26 cellular contexts compared by ENCODE assay signal in genomic region chr1:162412002-162412401, GRCh38. TPM values are rescaled to one million over a fixed set of nuclear protein-coding genes. Genes with fewer than 3 reads are reported as not detected.
DNase-seq lines count a peak whose midpoint lies in the region; ATAC-seq, FAIRE-seq and TF ChIP-seq lines count a peak whose summit lies in the region.
"Had no signal": no experiment of that assay in that cellular context is flagged by ENCODE, and none has a peak within 500 bp of the region (broad histone marks: within the 10 kb centered on the region; RNA-seq: fewer than 3 reads in every experiment).

A gene with protein sequence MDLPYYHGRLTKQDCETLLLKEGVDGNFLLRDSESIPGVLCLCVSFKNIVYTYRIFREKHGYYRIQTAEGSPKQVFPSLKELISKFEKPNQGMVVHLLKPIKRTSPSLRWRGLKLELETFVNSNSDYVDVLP (minus strand): TSS chr1:162412136. CDS start chr1:162412016, 120 bp downstream.

- no peaks in the 10 kb centered on the region for H3K36me3 Mint-ChIP-seq in natural killer cell treated with Interleukin-12 subunit alpha and Interleukin-12 subunit beta and Interleukin-15 and Interleukin-18, amount 100 ng/mL, for 72 hours
- H3K36me3 Mint-ChIP-seq: IgD-negative memory B cell had no signal

- H3K4me1 ChIP-seq in pancreas = no peaks in the 10 kb centered on the region
- H3K4me1 ChIP-seq: BE2C, left lung, parathyroid adenoma had no signal

- intact Hi-C loops in pancreas (cut with DNase I) = no loop called here

- no peaks in the 10 kb centered on the region for H3K9me3 ChIP-seq in pancreas
- H3K9me3 ChIP-seq: BE2C, left lung, thoracic aorta had no signal

- H3K27ac ChIP-seq in pancreas = no peak within 1 kb of the TSS
- H3K27ac ChIP-seq: left lung, parathyroid adenoma, PC-9, SK-N-MC, thoracic aorta had no signal

- H3K9me3 Mint-ChIP-seq in natural killer cell treated with Interleukin-12 subunit alpha and Interleukin-12 subunit beta and Interleukin-15 and Interleukin-18, amount 100 ng/mL, for 72 hours = no peaks in the 10 kb centered on the region

- DNase-seq in H4 (ENCODE audit: low spot score) = peak; percentile 24
- DNase-seq in NCI-H226 = peak; percentile 39
- peak; percentile 83 for DNase-seq in choroid plexus epithelial cell (ENCODE audit: low read depth)
- DNase-seq in natural killer cell treated with Interleukin-12 subunit alpha and Interleukin-12 subunit beta and Interleukin-15 and Interleukin-18, amount 100 ng/mL, for 72 hours (ENCODE audit: low spot score) = peak; percentile 84
- DNase-seq in pancreas = no peak
- DNase-seq in HT-29 (ENCODE audit: low spot score) = no peak
- DNase-seq: activated CD4-positive, alpha-beta T cell treated with anti-CD3 and anti-CD28 coated beads, Interleukin-2, amount 50 U/mL, for 4 hours; activated T-cell treated with anti-CD3 and anti-CD28 coated beads, Interleukin-2, amount 50 U/mL, for 1 hour; BE2C; caudate nucleus; effector memory CD4-positive, alpha-beta T cell; GDM1; left lung; NCI-H1048; NCI-H2081 treated with DMSO at 0.1 percent for 48 hours; NCI-H526; PC-9; small intestine; stimulated activated CD4-positive, alpha-beta T cell treated with anti-CD3 and anti-CD28 coated beads, Interleukin-4, amount 100 ng/mL, for 24 hours; T-helper 9 cell had no signal

- H3K27ac Mint-ChIP-seq in natural killer cell treated with Interleukin-12 subunit alpha and Interleukin-12 subunit beta and Interleukin-15 and Interleukin-18, amount 100 ng/mL, for 72 hours = peak within 1 kb of the TSS; percentile 93 to 94
- H3K27ac Mint-ChIP-seq: IgD-negative memory B cell had no signal

- ATAC-seq in natural killer cell treated with Interleukin-12 subunit alpha and Interleukin-12 subunit beta and Interleukin-15 and Interleukin-18, amount 100 ng/mL, for 72 hours = peak; percentile 90 to 91
- ATAC-seq in pancreas (no peak), GM21529 (IDR thresholded peaks at IDR 0.05; ENCODE audit: unreplicated experiment) (no peak)
- ATAC-seq: left lung had no signal

- no peaks in the 10 kb centered on the region for H3K27me3 ChIP-seq in pancreas
- H3K27me3 ChIP-seq: BE2C, left lung had no signal

- no peaks in the 10 kb centered on the region for H3K27me3 Mint-ChIP-seq in natural killer cell treated with Interleukin-12 subunit alpha and Interleukin-12 subunit beta and Interleukin-15 and Interleukin-18, amount 100 ng/mL, for 72 hours

- H3K4me3 Mint-ChIP-seq in natural killer cell treated with Interleukin-12 subunit alpha and Interleukin-12 subunit beta and Interleukin-15 and Interleukin-18, amount 100 ng/mL, for 72 hours = peak within 1 kb of the TSS; percentile 98

- TF ChIP-seq CTCF in choroid plexus epithelial cell (conservative IDR thresholded peaks at IDR 0.05; ENCODE audit: low read depth, low read length) (no peak), pancreas (IDR thresholded peaks at IDR 0.05) (no peak)

- no peak for FAIRE-seq in pancreas (lab: Jason Lieb, UNC)
- FAIRE-seq: GM12891, small intestine had no signal

- H3K36me3 ChIP-seq in pancreas = no peaks in the 10 kb centered on the region
- H3K36me3 ChIP-seq: BE2C, left lung, thoracic aorta had no signal

- WGBS in pancreas, 2 donors = 56 to 57% methylated on average over 3 of the region's 3 CpGs

- H3K4me1 Mint-ChIP-seq in natural killer cell treated with Interleukin-12 subunit alpha and Interleukin-12 subunit beta and Interleukin-15 and Interleukin-18, amount 100 ng/mL, for 72 hours (ENCODE audit: low read depth in 2 of 2) = peaks cover 59 to 65% of the 10 kb centered on the region in 2 donors

- H3K4me3 ChIP-seq in choroid plexus epithelial cell (ENCODE audit: low read depth, low read length) (no peak within 1 kb of the TSS), pancreas (no peak within 1 kb of the TSS)
- H3K4me3 ChIP-seq: left lung, PC-9, SK-N-MC, thoracic aorta had no signal

RNA-seq across cellular contexts. Expression of the gene that starts here (rescaled TPM):
- 0.06 TPM in 1 of 2 replicates, not detected in the other for total RNA-seq in H4 (2014; rRNA removed; shearing (Covaris generic))
- 10 to 100 TPM; 12.7 to 19.5 TPM for total RNA-seq in natural killer cell treated with Interleukin-12 subunit alpha and Interleukin-12 subunit beta and Interleukin-15 and Interleukin-18, amount 100 ng/mL, for 72 hours
- under 1 TPM in 1 of 6 donors, not detected in 5; 0.06 TPM for total RNA-seq in pancreas
- polyA plus RNA-seq in pancreas = not detected
- total RNA-seq in HT-29 (2014; rRNA removed; shearing (Covaris generic)) = not detected in 2 replicates
- total RNA-seq: PC-9 had no signal

Comparison
In these comparisons a context has a peak if more than half of its experiments do, and no peak if none do; other contexts are left out.
1. RNA of the gene that starts here (total RNA-seq): 12.7 to 19.5 TPM in natural killer cell treated with Interleukin-12 subunit alpha and Interleukin-12 subunit beta and Interleukin-15 and Interleukin-18, amount 100 ng/mL, for 72 hours; 0.06 TPM in H4, 0.06 TPM in pancreas and not detected in HT-29; every median in the first group is over 10 times any median in the second.
2. Peak in DNase-seq in H4; RNA of the gene not detected or under 1 TPM.
3. DNase-seq: peak in NCI-H226 (single experiment), choroid plexus epithelial cell (single experiment) and natural killer cell treated with Interleukin-12 subunit alpha and Interleukin-12 subunit beta and Interleukin-15 and Interleukin-18, amount 100 ng/mL, for 72 hours (single experiment); none in pancreas (0 of 6) and HT-29 (single experiment).
4. ATAC-seq: peak in natural killer cell treated with Interleukin-12 subunit alpha and Interleukin-12 subunit beta and Interleukin-15 and Interleukin-18, amount 100 ng/mL, for 72 hours (2 of 2); none in pancreas (0 of 4) and GM21529 (single experiment).